Comparison of ENCODE assay signal across 24 cellular contexts in genomic region chr3:98534168-98534567, GRCh38.
DNase-seq lines count a peak whose midpoint lies in the region; ATAC-seq, FAIRE-seq and TF ChIP-seq lines count a peak whose summit lies in the region.
"Had no signal": no experiment of that assay in that cellular context is flagged by ENCODE, and none has a peak within 500 bp of the region (broad histone marks: within the 10 kb centered on the region; RNA-seq: fewer than 3 reads in every experiment).

No MANE protein-coding gene starts in this region.

- no peak overlapping the region for H3K27ac ChIP-seq in coronary artery
- H3K27ac ChIP-seq: 22Rv1, dorsolateral prefrontal cortex, KMS-11, neutrophil, thoracic aorta had no signal

- TF ChIP-seq CTCF in GM06990 (IDR thresholded peaks at IDR 0.05; ENCODE audit: insufficient read depth, low read length, poor library complexity, severe bottlenecking) = no peak
- no peak for TF ChIP-seq CTCF in coronary artery (IDR thresholded peaks at IDR 0.05)

- peak overlapping the region; percentile 62 for H3K4me3 Mint-ChIP-seq in activated naive CD8-positive, alpha-beta T cell treated with anti-CD3 and anti-CD28 coated beads, Interleukin-2, amount 50 U/mL, for 24 hours

- H3K4me3 ChIP-seq in GM06990 (replicated peaks; ENCODE audit: low read depth, low read length) = peak overlapping the region; percentile 86
- H3K4me3 ChIP-seq in coronary artery = no peak overlapping the region
- H3K4me3 ChIP-seq: dorsolateral prefrontal cortex, thoracic aorta had no signal

- no peak overlapping the region for H3K27ac Mint-ChIP-seq in activated naive CD8-positive, alpha-beta T cell treated with anti-CD3 and anti-CD28 coated beads, Interleukin-2, amount 50 U/mL, for 24 hours

- H3K27me3 Mint-ChIP-seq in activated naive CD8-positive, alpha-beta T cell treated with anti-CD3 and anti-CD28 coated beads, Interleukin-2, amount 50 U/mL, for 24 hours = no peaks in the 10 kb centered on the region

- H3K36me3 ChIP-seq in GM06990 (ENCODE audit: control insufficient read depth, insufficient read depth, low read length) = peaks cover 3% of the 10 kb centered on the region; the same call in 1 of the 2 replicates
- H3K36me3 ChIP-seq: neutrophil, thoracic aorta had no signal

- H3K27me3 ChIP-seq in GM06990 (replicated peaks; ENCODE audit: control insufficient read depth, insufficient read depth, low read length) = no peaks in the 10 kb centered on the region
- H3K27me3 ChIP-seq: dorsolateral prefrontal cortex, neutrophil had no signal

- DNase-seq in DMS 273 (lab: John Stamatoyannopoulos, UW; ENCODE audit: unreplicated experiment) = peak; percentile 19
- DNase-seq in DMS 273 treated with DMSO at 0.1 percent for 48 hours (lab: John Stamatoyannopoulos, UW) = no peak
- no peak for DNase-seq in GM06990 (ENCODE audit: extremely low read depth, insufficient read length)
- no peak for DNase-seq in RCC 7860 (ENCODE audit: low spot score)
- no peak for DNase-seq in activated naive CD8-positive, alpha-beta T cell treated with anti-CD3 and anti-CD28 coated beads, Interleukin-2, amount 50 U/mL, for 24 hours
- DNase-seq in coronary artery (ENCODE audit: low spot score) = no peak
- no peak for DNase-seq in HuH-7.5 (ENCODE audit: low spot score)
- DNase-seq: activated CD4-positive, CD25-positive, alpha-beta regulatory T cell; activated naive CD4-positive, alpha-beta T cell; aorta; caudate nucleus; DMS79 treated with DMSO at 0.1 percent for 48 hours; dorsolateral prefrontal cortex; glutamatergic neuron; NCI-H187 treated with DMSO at 0.1 percent for 48 hours; NCI-H2227 treated with DMSO at 0.1 percent for 48 hours; stimulated activated CD4-positive, alpha-beta T cell treated with anti-CD3 and anti-CD28 coated beads, Interleukin-1b, Interleukin-23, amount 100 ng/mL, for 48 hours had no signal

- H3K9me3 Mint-ChIP-seq in activated naive CD8-positive, alpha-beta T cell treated with anti-CD3 and anti-CD28 coated beads, Interleukin-2, amount 50 U/mL, for 24 hours = no peaks in the 10 kb centered on the region

- peaks cover 49% of the 10 kb centered on the region for H3K4me1 Mint-ChIP-seq in activated naive CD8-positive, alpha-beta T cell treated with anti-CD3 and anti-CD28 coated beads, Interleukin-2, amount 50 U/mL, for 24 hours

- ATAC-seq in activated naive CD8-positive, alpha-beta T cell treated with anti-CD3 and anti-CD28 coated beads, Interleukin-2, amount 50 U/mL, for 24 hours = no peak
- ATAC-seq in HG03342 (IDR thresholded peaks at IDR 0.05; ENCODE audit: unreplicated experiment) = no peak
- ATAC-seq: SK-N-SH treated with all-trans-retinoic acid at 6 μM for 48 hours had no signal

- FAIRE-seq in RCC 7860 (lab: Jason Lieb, UNC) = peak; percentile 51
- FAIRE-seq: HTR-8/SVneo had no signal

- peaks cover 10% of the 10 kb centered on the region for H3K36me3 Mint-ChIP-seq in activated naive CD8-positive, alpha-beta T cell treated with anti-CD3 and anti-CD28 coated beads, Interleukin-2, amount 50 U/mL, for 24 hours (ENCODE audit: low read depth)
